In the genomic region with DNA sequence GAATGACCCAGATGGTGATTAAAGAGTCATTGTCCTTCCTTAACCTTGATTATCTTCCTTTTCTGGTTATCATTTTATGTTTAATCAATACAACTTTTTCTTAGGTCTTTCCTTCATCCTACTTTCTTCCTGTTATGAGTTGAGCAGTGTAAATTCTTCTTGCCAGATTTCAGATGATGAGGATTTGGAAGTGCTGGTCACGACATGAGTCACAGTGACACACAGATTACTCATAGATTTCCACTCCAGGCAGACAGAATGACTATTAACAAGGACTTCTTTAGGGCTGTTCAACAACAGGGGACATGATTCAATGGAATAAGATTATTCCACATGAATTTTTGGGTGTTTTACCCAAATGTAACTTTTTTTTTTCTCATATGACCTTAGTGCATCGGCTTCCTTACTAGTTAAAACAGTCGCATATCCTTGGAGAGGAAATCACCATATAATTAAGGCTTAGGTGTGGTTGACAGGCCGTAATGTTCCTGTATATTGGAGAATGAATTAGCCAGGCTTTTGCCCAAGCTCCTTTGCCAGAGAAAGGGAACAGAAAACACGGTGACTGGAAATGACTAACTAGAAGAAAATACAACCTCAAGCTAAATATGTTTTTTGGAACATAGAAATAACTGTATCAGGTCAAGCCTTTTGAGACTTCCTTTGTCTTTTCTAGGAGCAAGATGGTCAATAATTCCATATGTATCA, we compare ENCODE assay signal across 1 cellular context.
TF ChIP-seq lines count a peak whose summit lies in the region.

No MANE protein-coding gene starts in this region.

TF ChIP-seq in IMR-90, 13 proteins besides CTCF, POLR2A, EP300 and RAD21 (continued from another document):
- TF ChIP-seq MAFK (IDR thresholded peaks at IDR 0.05; ENCODE audit: low read depth, low read length) (peak; percentile 37; the same call in 1 of the 2 replicates), BHLHE40 (IDR thresholded peaks at IDR 0.05; ENCODE audit: low read depth, low read length) (peak; percentile 70; the same call in 1 of the 2 replicates), NFE2L2 (IDR thresholded peaks at IDR 0.05; ENCODE audit: low read depth, low read length) (peak; percentile 66; the same call in 1 of the 2 replicates), MXI1 (IDR thresholded peaks at IDR 0.05; ENCODE audit: borderline replicate concordance, low read depth, low read length) (no peak), FOS (IDR thresholded peaks at IDR 0.05; ENCODE audit: low read depth, low read length) (peak; percentile 99), CEBPB (IDR thresholded peaks at IDR 0.05; ENCODE audit: low read depth, low read length) (peak; percentile 56; the same call in 1 of the 2 replicates)
- TF ChIP-seq, protein P1, sequence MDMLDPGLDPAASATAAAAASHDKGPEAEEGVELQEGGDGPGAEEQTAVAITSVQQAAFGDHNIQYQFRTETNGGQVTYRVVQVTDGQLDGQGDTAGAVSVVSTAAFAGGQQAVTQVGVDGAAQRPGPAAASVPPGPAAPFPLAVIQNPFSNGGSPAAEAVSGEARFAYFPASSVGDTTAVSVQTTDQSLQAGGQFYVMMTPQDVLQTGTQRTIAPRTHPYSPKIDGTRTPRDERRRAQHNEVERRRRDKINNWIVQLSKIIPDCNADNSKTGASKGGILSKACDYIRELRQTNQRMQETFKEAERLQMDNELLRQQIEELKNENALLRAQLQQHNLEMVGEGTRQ (IDR thresholded peaks at IDR 0.05; ENCODE audit: low read depth, low read length) = no peak
- TF ChIP-seq, protein P2, sequence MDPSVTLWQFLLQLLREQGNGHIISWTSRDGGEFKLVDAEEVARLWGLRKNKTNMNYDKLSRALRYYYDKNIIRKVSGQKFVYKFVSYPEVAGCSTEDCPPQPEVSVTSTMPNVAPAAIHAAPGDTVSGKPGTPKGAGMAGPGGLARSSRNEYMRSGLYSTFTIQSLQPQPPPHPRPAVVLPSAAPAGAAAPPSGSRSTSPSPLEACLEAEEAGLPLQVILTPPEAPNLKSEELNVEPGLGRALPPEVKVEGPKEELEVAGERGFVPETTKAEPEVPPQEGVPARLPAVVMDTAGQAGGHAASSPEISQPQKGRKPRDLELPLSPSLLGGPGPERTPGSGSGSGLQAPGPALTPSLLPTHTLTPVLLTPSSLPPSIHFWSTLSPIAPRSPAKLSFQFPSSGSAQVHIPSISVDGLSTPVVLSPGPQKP (IDR thresholded peaks at IDR 0.05; ENCODE audit: borderline replicate concordance, low read depth, low read length) = no peak
